In genomic region chr11:36818410-36818809, GRCh38 we compare ENCODE assay signal across 2 cellular contexts.
TF ChIP-seq lines count a peak whose summit lies in the region.

No MANE protein-coding gene starts in this region.

TF ChIP-seq in IMR-90, 13 proteins besides CTCF, POLR2A, EP300 and RAD21:
- no peak for TF ChIP-seq BHLHE40 (IDR thresholded peaks at IDR 0.05; ENCODE audit: low read depth, low read length)
- TF ChIP-seq ELK1 (IDR thresholded peaks at IDR 0.05; ENCODE audit: borderline replicate concordance, low read depth, low read length) = no peak
- no peak for TF ChIP-seq SMC3 (IDR thresholded peaks at IDR 0.05; ENCODE audit: low read depth, low read length)
- TF ChIP-seq FOS (IDR thresholded peaks at IDR 0.05; ENCODE audit: low read depth, low read length) = no peak
- TF ChIP-seq MXI1 (IDR thresholded peaks at IDR 0.05; ENCODE audit: borderline replicate concordance, low read depth, low read length) = no peak
- no peak for TF ChIP-seq RFX5 (IDR thresholded peaks at IDR 0.05; ENCODE audit: low read depth, low read length)
- TF ChIP-seq MAZ (IDR thresholded peaks at IDR 0.05; ENCODE audit: borderline replicate concordance, low read depth, low read length) = no peak
- TF ChIP-seq USF2 (IDR thresholded peaks at IDR 0.05; ENCODE audit: low read depth, low read length) = no peak
- TF ChIP-seq RCOR1 (IDR thresholded peaks at IDR 0.05; ENCODE audit: insufficient replicate concordance, low read length) = no peak
- no peak for TF ChIP-seq NFE2L2 (IDR thresholded peaks at IDR 0.05; ENCODE audit: low read depth, low read length)
- no peak for TF ChIP-seq CEBPB (IDR thresholded peaks at IDR 0.05; ENCODE audit: low read depth, low read length)

TF ChIP-seq in GM12878, 131 proteins besides CTCF, POLR2A, EP300 and RAD21:
- TF ChIP-seq CHD4 (IDR thresholded peaks at IDR 0.05) (no peak), HCFC1 (IDR thresholded peaks at IDR 0.05; ENCODE audit: low read length) (no peak), RUNX3 (IDR thresholded peaks at IDR 0.05; ENCODE audit: low read length) (no peak), NFYA (IDR thresholded peaks at IDR 0.05; ENCODE audit: borderline replicate concordance, low read depth, low read length) (no peak), BRCA1 (IDR thresholded peaks at IDR 0.05; ENCODE audit: low read depth, low read length) (no peak), STAT3 (IDR thresholded peaks at IDR 0.05; ENCODE audit: low read depth, low read length) (no peak), HDAC6 (IDR thresholded peaks at IDR 0.05; ENCODE audit: unreplicated experiment) (no peak), TBL1XR1 (IDR thresholded peaks at IDR 0.05; ENCODE audit: low read depth, low read length) (no peak), YY1 (IDR thresholded peaks at IDR 0.05; ENCODE audit: low read depth, low read length) (no peak), TARDBP (IDR thresholded peaks at IDR 0.05; ENCODE audit: borderline replicate concordance) (no peak)
- TF ChIP-seq, protein P1, sequence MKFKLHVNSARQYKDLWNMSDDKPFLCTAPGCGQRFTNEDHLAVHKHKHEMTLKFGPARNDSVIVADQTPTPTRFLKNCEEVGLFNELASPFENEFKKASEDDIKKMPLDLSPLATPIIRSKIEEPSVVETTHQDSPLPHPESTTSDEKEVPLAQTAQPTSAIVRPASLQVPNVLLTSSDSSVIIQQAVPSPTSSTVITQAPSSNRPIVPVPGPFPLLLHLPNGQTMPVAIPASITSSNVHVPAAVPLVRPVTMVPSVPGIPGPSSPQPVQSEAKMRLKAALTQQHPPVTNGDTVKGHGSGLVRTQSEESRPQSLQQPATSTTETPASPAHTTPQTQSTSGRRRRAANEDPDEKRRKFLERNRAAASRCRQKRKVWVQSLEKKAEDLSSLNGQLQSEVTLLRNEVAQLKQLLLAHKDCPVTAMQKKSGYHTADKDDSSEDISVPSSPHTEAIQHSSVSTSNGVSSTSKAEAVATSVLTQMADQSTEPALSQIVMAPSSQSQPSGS (IDR thresholded peaks at IDR 0.05; ENCODE audit: low read length) = no peak
